19 cellular contexts compared by ENCODE assay signal in the genomic region with DNA sequence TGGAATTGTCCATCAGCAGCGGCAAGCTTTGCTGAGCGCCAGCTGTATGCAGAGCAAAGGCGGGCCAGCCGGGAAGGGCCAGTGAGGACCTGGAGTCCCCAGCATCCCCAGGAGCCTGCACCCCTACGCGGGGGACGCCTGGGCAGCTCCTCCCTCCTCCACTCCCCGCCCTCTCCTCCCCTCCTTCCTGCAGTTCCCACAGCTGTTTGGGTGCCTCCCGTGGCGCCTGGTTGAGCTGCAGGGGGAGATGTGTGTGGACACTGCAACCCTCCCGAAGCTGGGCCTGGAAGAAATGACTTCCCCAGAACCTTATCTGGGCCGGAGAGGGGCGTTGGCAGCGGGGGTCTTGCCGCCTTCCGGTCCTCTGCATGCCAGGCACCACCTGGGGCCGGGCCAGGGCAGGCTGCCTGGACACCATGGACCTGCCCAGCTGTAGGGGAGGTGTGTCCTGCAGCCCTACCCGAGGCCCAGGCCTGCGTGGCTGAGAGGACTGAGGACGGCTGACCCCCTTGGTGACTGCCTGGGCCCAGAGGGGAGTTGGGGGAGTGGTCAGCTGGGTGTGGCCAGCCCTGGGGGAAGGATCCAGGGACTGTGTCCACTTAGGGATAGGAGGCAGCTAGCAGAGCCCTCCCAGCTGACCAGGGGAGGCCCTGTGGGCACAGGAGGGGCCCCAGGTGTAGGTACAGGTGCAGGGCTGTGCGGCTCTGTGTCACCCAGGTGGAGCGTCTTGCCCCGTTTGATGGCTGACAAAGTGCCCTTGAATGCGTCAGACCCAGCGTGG. TPM values are rescaled to one million over a fixed set of nuclear protein-coding genes. Genes with fewer than 3 reads are reported as not detected.
DNase-seq lines count a peak whose midpoint lies in the region; ATAC-seq and TF ChIP-seq lines count a peak whose summit lies in the region.
"Had no signal": no experiment of that assay in that cellular context is flagged by ENCODE, and none has a peak within 500 bp of the region (broad histone marks: within the 10 kb centered on the region; RNA-seq: fewer than 3 reads in every experiment).

No MANE protein-coding gene starts in this region.

- H2BK5ac ChIP-seq in H9 (ENCODE audit: insufficient read length, low read length) = no peak overlapping the region

- no peaks in the 10 kb centered on the region for H3K9me2 ChIP-seq in GM23248 (ENCODE audit: insufficient read depth)

- intact Hi-C loops in A673 (cut with micrococcal nuclease; ENCODE audit: unreplicated experiment) = no loop called here

- H3K14ac ChIP-seq in H9 (ENCODE audit: insufficient read depth, low read length) = no peak overlapping the region; the same call in 1 of the 2 replicates

- no peak overlapping the region for H3K18ac ChIP-seq in H9 (ENCODE audit: insufficient read length, low read depth, low read length)

- H2BK120ac ChIP-seq in H9 (ENCODE audit: low read depth, low read length, poor library complexity, severe bottlenecking) = no peak overlapping the region

- TF ChIP-seq CTCF in A673 (conservative IDR thresholded peaks at IDR 0.05; ENCODE audit: low read depth, low read length) = no peak
- no peak for TF ChIP-seq CTCF in WERI-Rb-1 (IDR thresholded peaks at IDR 0.05; ENCODE audit: low read depth, low read length)
- no peak for TF ChIP-seq CTCF in brain microvascular endothelial cell (IDR thresholded peaks at IDR 0.05; ENCODE audit: low read depth, low read length, missing control alignments)
- TF ChIP-seq CTCF in H9 (conservative IDR thresholded peaks at IDR 0.05) = no peak
- no peak for TF ChIP-seq CTCF in omental fat pad (IDR thresholded peaks at IDR 0.05)

- H4K8ac ChIP-seq in H9 (replicated peaks; ENCODE audit: insufficient read length, low read depth, low read length) = no peak overlapping the region

- H3K36me3 Mint-ChIP-seq in H9 (ENCODE audit: insufficient read depth in 1 of 3, low read depth in 3 of 3) = no peaks in the 10 kb centered on the region; a peak in 1 of 7 replicates
- H3K36me3 Mint-ChIP-seq: activated naive CD4-positive, alpha-beta T cell treated with anti-CD3 and anti-CD28 coated beads, Interleukin-2, amount 10 ng/mL, durations not matched to agents 7 days and 5 days had no signal

- no peak overlapping the region for H3K4me3 ChIP-seq in A673 (ENCODE audit: low read depth, low read length, poor library complexity, severe bottlenecking)
- no peak overlapping the region for H3K4me3 ChIP-seq in GM23248
- H3K4me3 ChIP-seq in WERI-Rb-1 (ENCODE audit: low read depth, low read length) = no peak overlapping the region
- H3K4me3 ChIP-seq in brain microvascular endothelial cell (ENCODE audit: low read depth, low read length) = no peak overlapping the region
- H3K4me3 ChIP-seq: lung, SK-N-MC, stomach, vagina had no signal

- ATAC-seq in omental fat pad (ENCODE audit: low FRiP score) = no peak
- ATAC-seq in HG02852 (IDR thresholded peaks at IDR 0.05; ENCODE audit: unreplicated experiment) = no peak
- ATAC-seq: effector memory CD8-positive, alpha-beta T cell had no signal

- peaks cover 8% of the 10 kb centered on the region for H3K27me3 Mint-ChIP-seq in H9 (ENCODE audit: low read depth)

- H3K27ac Mint-ChIP-seq in H9 = no peak overlapping the region
- H3K27ac Mint-ChIP-seq: activated naive CD4-positive, alpha-beta T cell treated with anti-CD3 and anti-CD28 coated beads, Interleukin-2, amount 10 ng/mL, durations not matched to agents 7 days and 5 days; effector memory CD8-positive, alpha-beta T cell had no signal

- no peak overlapping the region for H3K56ac ChIP-seq in H9 (ENCODE audit: insufficient read length, low read depth, low read length)

- DNase-seq in A673 (ENCODE audit: low spot score) = peak; percentile 44
- DNase-seq in GM23248 = peak; percentile 30
- peak; percentile 31 for DNase-seq in WERI-Rb-1
- DNase-seq in myocyte (ENCODE audit: low read depth) = peak; percentile 35
- DNase-seq in brain microvascular endothelial cell = no peak
- DNase-seq in H9 = no peak
- no peak for DNase-seq in omental fat pad (ENCODE audit: low spot score)
- DNase-seq: activated naive CD4-positive, alpha-beta T cell treated with anti-CD3 and anti-CD28 coated beads, Interleukin-2, amount 10 ng/mL, durations not matched to agents 7 days and 5 days; DMS153; effector memory CD8-positive, alpha-beta T cell; KG1; NCI-H345 had no signal

- H3K4ac ChIP-seq in H9 (ENCODE audit: low read depth, low read length) = no peak overlapping the region

- H3K79me2 ChIP-seq in GM23248 (ENCODE audit: insufficient read depth) (no peaks in the 10 kb centered on the region), H9 (ENCODE audit: insufficient read depth, low read length) (no peaks in the 10 kb centered on the region)

- H3K4me2 ChIP-seq in GM23248 (ENCODE audit: unreplicated experiment) (no peak overlapping the region), H9 (ENCODE audit: insufficient read depth, insufficient read length, low read length) (no peak overlapping the region)

- no peak overlapping the region for H2BK20ac ChIP-seq in H9 (ENCODE audit: low read depth, low read length, poor library complexity, severe bottlenecking)

- H4K20me1 ChIP-seq in GM23248 (ENCODE audit: insufficient read depth) = no peaks in the 10 kb centered on the region
- H4K20me1 ChIP-seq in H9 (ENCODE audit: control insufficient read depth, insufficient read depth, insufficient read length) = no peaks in the 10 kb centered on the region

- H3K27ac ChIP-seq in A673 (ENCODE audit: low read depth, low read length, poor library complexity, severe bottlenecking) (no peak overlapping the region), GM23248 (no peak overlapping the region), WERI-Rb-1 (no peak overlapping the region), brain microvascular endothelial cell (no peak overlapping the region), H9 (ENCODE audit: insufficient read length, low read depth, low read length) (no peak overlapping the region)
- H3K27ac ChIP-seq: breast epithelium, SK-N-MC, vagina had no signal

- H3K9me3 ChIP-seq in A673 (ENCODE audit: low read depth, low read length, poor library complexity, severe bottlenecking) = no peaks in the 10 kb centered on the region
- H3K9me3 ChIP-seq in GM23248 (ENCODE audit: low read depth) = no peaks in the 10 kb centered on the region
- no peaks in the 10 kb centered on the region for H3K9me3 ChIP-seq in WERI-Rb-1 (ENCODE audit: severe bottlenecking)
- H3K9me3 ChIP-seq in H9 (ENCODE audit: control insufficient read depth, low read depth, low read length) = no peaks in the 10 kb centered on the region
- H3K9me3 ChIP-seq: breast epithelium, stomach, vagina had no signal

- H2BK15ac ChIP-seq in H9 (ENCODE audit: low read depth, low read length) = no peak overlapping the region

- H3K9ac ChIP-seq in GM23248 = no peak overlapping the region
- H3K9ac ChIP-seq in H9 (ENCODE audit: extremely low read depth, insufficient read length, low read length) = no peak overlapping the region

- H3K23me2 ChIP-seq in H9 (ENCODE audit: insufficient read length, low read depth, low read length, poor library complexity, severe bottlenecking) = no peaks in the 10 kb centered on the region

- in situ Hi-C loops in GM23248 (cut with MboI) (loop anchor here (10.0 kb wide), 1 partner anchor 149 kb away; no protein-coding TSS in a partner anchor), brain microvascular endothelial cell (cut with HindIII; ENCODE audit: low pct_ligation_motif_present, low sequenced_read_pairs) (no loop called here)

- POLR2A ChIA-PET in A673 (lab: Charles Lee; ENCODE audit: low non-redundant PET) = no interaction called here

- H2AFZ ChIP-seq in GM23248 (no peak overlapping the region), H9 (ENCODE audit: low read length) (no peak overlapping the region)

- no peak overlapping the region for H2BK12ac ChIP-seq in H9 (ENCODE audit: insufficient read length, low read depth, low read length)

- H4K91ac ChIP-seq in H9 (ENCODE audit: insufficient read length, low read depth, low read length) = no peak overlapping the region

- no peak overlapping the region for H3K4me3 Mint-ChIP-seq in H9
- H3K4me3 Mint-ChIP-seq: activated naive CD4-positive, alpha-beta T cell treated with anti-CD3 and anti-CD28 coated beads, Interleukin-2, amount 10 ng/mL, durations not matched to agents 7 days and 5 days; effector memory CD8-positive, alpha-beta T cell had no signal

- no peaks in the 10 kb centered on the region for H3K9me3 Mint-ChIP-seq in H9
- H3K9me3 Mint-ChIP-seq: activated naive CD4-positive, alpha-beta T cell treated with anti-CD3 and anti-CD28 coated beads, Interleukin-2, amount 10 ng/mL, durations not matched to agents 7 days and 5 days; effector memory CD8-positive, alpha-beta T cell had no signal

- H3K4me1 Mint-ChIP-seq in H9 = peaks cover 0 to 5% of the 10 kb centered on the region in 2 experiments; a peak in 2 of 4 replicates

- no peaks in the 10 kb centered on the region for H3K79me1 ChIP-seq in H9 (ENCODE audit: insufficient read depth, low read depth, low read length, poor library complexity, severe bottlenecking)

- H3F3A ChIP-seq in GM23248 (ENCODE audit: insufficient read depth) = no peaks in the 10 kb centered on the region

- no peaks in the 10 kb centered on the region for H3K4me1 ChIP-seq in A673 (ENCODE audit: insufficient read depth, low read length, poor library complexity, severe bottlenecking)
- H3K4me1 ChIP-seq in GM23248 (ENCODE audit: insufficient read depth) = no peaks in the 10 kb centered on the region
- H3K4me1 ChIP-seq in H9 (ENCODE audit: insufficient read depth, low read length) = no peaks in the 10 kb centered on the region

- H3K27me3 ChIP-seq in A673 (replicated peaks; ENCODE audit: insufficient read depth, low read depth, low read length, poor library complexity) (no peaks in the 10 kb centered on the region), GM23248 (replicated peaks; ENCODE audit: insufficient read depth) (peaks cover 12% of the 10 kb centered on the region), WERI-Rb-1 (ENCODE audit: insufficient read depth, low read depth, severe bottlenecking) (no peaks in the 10 kb centered on the region), brain microvascular endothelial cell (replicated peaks) (no peaks in the 10 kb centered on the region), H9 (ENCODE audit: insufficient read depth, low read length) (no peaks in the 10 kb centered on the region)
- H3K27me3 ChIP-seq: vagina had no signal

- no peak overlapping the region for H2AK5ac ChIP-seq in H9 (ENCODE audit: insufficient read length, low read length)

- no peak overlapping the region for H4K5ac ChIP-seq in H9 (ENCODE audit: insufficient read length, low read depth, low read length)

- no peak overlapping the region for H3T11ph ChIP-seq in H9 (ENCODE audit: low read length)

- H3K36me3 ChIP-seq in A673 (ENCODE audit: insufficient read depth, low read length, poor library complexity, severe bottlenecking) (no peaks in the 10 kb centered on the region), GM23248 (ENCODE audit: low read depth) (no peaks in the 10 kb centered on the region), WERI-Rb-1 (no peaks in the 10 kb centered on the region), brain microvascular endothelial cell (replicated peaks) (no peaks in the 10 kb centered on the region)
- H3K36me3 ChIP-seq: breast epithelium, stomach, vagina had no signal

- H3K23ac ChIP-seq in H9 (ENCODE audit: insufficient read length, low read depth, low read length) = no peak overlapping the region

- CTCF ChIA-PET in A673 (lab: Charles Lee) = interaction anchor here (0.6 kb wide), 1 partner anchor 15 kb away, joined by 6 read pairs; no protein-coding TSS in a partner anchor

- WGBS in GM23248 (ENCODE audit: low coverage in 1 of 2, low lambda C conversion rate in 2 of 2, missing lambda C conversion rate in 2 of 2), 2 experiments = 35% methylated on average over 21 to 25 of the region's 25 CpGs
- whole genome bisulfite sequencing in H9 (ENCODE audit: extremely low coverage, insufficient read length, low lambda C conversion rate) = no CpG with 5 or more reads among the region's 25 CpGs

- no TSS peak for BruUV-seq in A673 (replicated peaks; lab: Mats Ljungman, UMichigan)

RNA-seq across cellular contexts. Expression of a gene that starts 16.8 kb away (rescaled TPM):
- total RNA-seq in A673 (2021) (not detected in 2 replicates), myocyte (not detected in 2 replicates), H9 (2021) (not detected in 2 replicates), omental fat pad (not detected)
- total RNA-seq in GM23248 (2014; rRNA removed; shearing (Covaris generic)) = not detected in 2 replicates
- not detected in 2 replicates for polyA plus RNA-seq in GM23248 (2016; fragmentation: Nextera tagmentation; extraction: Ambion mirVana)
- 0.50 TPM for polyA plus RNA-seq in myocyte (2012)
- total RNA-seq: vagina had no signal
- polyA plus RNA-seq: neural cell had no signal

RNA-seq across cellular contexts. Expression of a gene that starts 21.4 kb away (rescaled TPM):
- not detected in 2 replicates for total RNA-seq in A673 (2021)
- total RNA-seq in GM23248 (2014; rRNA removed; shearing (Covaris generic)) = not detected in 2 replicates
- not detected in 2 replicates for polyA plus RNA-seq in GM23248 (2016; fragmentation: Nextera tagmentation; extraction: Ambion mirVana)
- not detected in 2 replicates for total RNA-seq in myocyte
- not detected for polyA plus RNA-seq in myocyte (2012)
- not detected in 2 replicates for total RNA-seq in H9 (2021)
- total RNA-seq in omental fat pad = not detected
- total RNA-seq: vagina had no signal
- polyA plus RNA-seq: neural cell, stomach had no signal

Comparison
In these comparisons a context has a peak if more than half of its experiments do, and no peak if none do; other contexts are left out.
1. DNase-seq: peak in A673 (single experiment), GM23248 (single experiment), WERI-Rb-1 (single experiment) and myocyte (single experiment); none in brain microvascular endothelial cell (single experiment), H9 (single experiment) and omental fat pad (single experiment).